8 cellular contexts compared by ENCODE assay signal in genomic region chr11:63937713-63938480, GRCh38. TPM values are rescaled to one million over a fixed set of nuclear protein-coding genes. Genes with fewer than 3 reads are reported as not detected.
A peak's percentile ranks its signal among the peaks of the same experiment; 100 is the strongest.
DNase-seq lines count a peak whose midpoint lies in the region; ATAC-seq, FAIRE-seq and TF ChIP-seq lines count a peak whose summit lies in the region.

No MANE protein-coding gene starts in this region.

- ATAC-seq in GM21529 (IDR thresholded peaks at IDR 0.05; ENCODE audit: unreplicated experiment), result peak; percentile 24
- ATAC-seq in left colon, result peak; percentile 7

- no peaks in the 10 kb centered on the region for H3K27me3 Mint-ChIP-seq in astrocyte (ENCODE audit: low read depth, unreplicated experiment)

- peak overlapping the region; percentile 54 for H3K9ac ChIP-seq in astrocyte (ENCODE audit: low read length)

- no peaks in the 10 kb centered on the region for H3K9me3 Mint-ChIP-seq in astrocyte (ENCODE audit: unreplicated experiment)

- WGBS in thymus, result 23% methylated on average over 30 of the region's 30 CpGs

- peak overlapping the region; percentile 15 for H3K27ac ChIP-seq in astrocyte (ENCODE audit: low read depth, low read length)
- no peak overlapping the region for H3K27ac ChIP-seq in thymus (ENCODE audit: low read depth)

- intact Hi-C loops in left colon (cut with DNase I, micrococcal nuclease), result no loop called here

- H3K36me3 Mint-ChIP-seq in astrocyte (ENCODE audit: low read depth, unreplicated experiment), result no peaks in the 10 kb centered on the region

- peaks cover 3% of the 10 kb centered on the region for H3K4me1 Mint-ChIP-seq in astrocyte (ENCODE audit: low read depth, unreplicated experiment)

- H3K27me3 ChIP-seq in astrocyte (ENCODE audit: insufficient read depth, low read length) (no peaks in the 10 kb centered on the region), thymus (ENCODE audit: control insufficient read depth, insufficient read depth) (no peaks in the 10 kb centered on the region)

- peak overlapping the region; percentile 70 for H2AFZ ChIP-seq in astrocyte (ENCODE audit: low read depth, low read length)

- DNase-seq in LNCaP clone FGC (ENCODE audit: low read depth), result no peak
- DNase-seq in astrocyte (ENCODE audit: low read depth), result no peak
- DNase-seq in left colon, result peak; percentile 46 to 54
- no peak for DNase-seq in NCI-H187 (lab: John Stamatoyannopoulos, UW)
- DNase-seq in activated CD4-positive, CD25-positive, alpha-beta regulatory T cell (lab: John Stamatoyannopoulos, UW), result no peak

- H3K4me1 ChIP-seq in astrocyte (ENCODE audit: insufficient read depth, low read length) (no peaks in the 10 kb centered on the region), thymus (ENCODE audit: control insufficient read depth, insufficient read depth, low read length) (peaks cover 4% of the 10 kb centered on the region)

- peak overlapping the region; percentile 84 for H3K4me3 Mint-ChIP-seq in astrocyte (ENCODE audit: unreplicated experiment)

- H3K79me2 ChIP-seq in astrocyte (ENCODE audit: insufficient read depth, low read length), result peaks cover 31% of the 10 kb centered on the region

- H3K4me3 ChIP-seq in LNCaP clone FGC (ENCODE audit: low read depth, low read length) (peak overlapping the region; percentile 88), astrocyte (ENCODE audit: insufficient read depth, low read depth, low read length) (peak overlapping the region; percentile 52), thymus (ENCODE audit: low read length) (peak overlapping the region; percentile 85)

- H4K20me1 ChIP-seq in astrocyte (ENCODE audit: insufficient read depth, low read length), result peaks cover 5% of the 10 kb centered on the region

- no peak for FAIRE-seq in astrocyte (lab: Jason Lieb, UNC)

- H3K36me3 ChIP-seq in astrocyte (ENCODE audit: insufficient read depth, low read length) (no peaks in the 10 kb centered on the region), thymus (ENCODE audit: control insufficient read depth, insufficient read depth) (peaks cover 3% of the 10 kb centered on the region)

- TF ChIP-seq CTCF in GM12872 (IDR thresholded peaks at IDR 0.05; ENCODE audit: insufficient read depth, low read depth, low read length) (0 out of 3 replicates have a peak, but pooled peaks have one; percentile 3), LNCaP clone FGC (IDR thresholded peaks at IDR 0.05; ENCODE audit: control insufficient read depth, extremely low read depth, insufficient read depth) (no peak), astrocyte (IDR thresholded peaks at IDR 0.05; ENCODE audit: insufficient read depth, low read depth, low read length) (no peak)

- H3K4me2 ChIP-seq in astrocyte (ENCODE audit: low read length), result peak overlapping the region; percentile 86

- peak overlapping the region; percentile 59 for H3K27ac Mint-ChIP-seq in astrocyte (ENCODE audit: unreplicated experiment)

- H3K9me3 ChIP-seq in astrocyte (ENCODE audit: insufficient read depth, low read depth, low read length) (no peaks in the 10 kb centered on the region), thymus (ENCODE audit: control insufficient read depth) (no peaks in the 10 kb centered on the region)

RNA-seq across cellular contexts. Expression of gene NAA40, which starts 0.9 kb away (rescaled TPM):
- 21.2 and 23.2 TPM in 2 replicates for total RNA-seq in astrocyte
- 10 to 100 TPM; 24.6 to 34.2 TPM for total RNA-seq in left colon
- polyA plus RNA-seq in thymus, result 18.4 TPM

RNA-seq across cellular contexts. Expression of gene RCOR2, which starts 20.9 kb away (rescaled TPM):
- total RNA-seq in astrocyte (18.8 and 20.3 TPM in 2 replicates), left colon (1 to 10 TPM; 2.1 to 2.5 TPM)
- 0.87 TPM for polyA plus RNA-seq in thymus

RNA-seq across cellular contexts. Expression of gene COX8A, which starts 36.5 kb away (rescaled TPM):
- total RNA-seq in astrocyte (274 and 289 TPM in 2 replicates), left colon (100 to 1,000 TPM; 663 to 843 TPM)
- 411 TPM for polyA plus RNA-seq in thymus

RNA-seq across cellular contexts. Expression of gene OTUB1, which starts 48.3 kb away (rescaled TPM):
- 77.9 and 78.5 TPM in 2 replicates for total RNA-seq in astrocyte
- 10 to 100 TPM; 67.7 to 79.7 TPM for total RNA-seq in left colon
- polyA plus RNA-seq in thymus, result 83.8 TPM

Comparison
In these comparisons a context has a peak if more than half of its experiments do, and no peak if none do; other contexts are left out.
1. DNase-seq: peak in left colon (2 of 2); none in LNCaP clone FGC (single experiment), astrocyte (single experiment), NCI-H187 (0 of 2) and activated CD4-positive, CD25-positive, alpha-beta regulatory T cell (0 of 4).
2. Peak in every context shown above with its lines, with median percentiles within 50 percentile points of each other: H3K4me3 ChIP-seq.